ENCODE assay signal across 9 cellular contexts in the genomic region with DNA sequence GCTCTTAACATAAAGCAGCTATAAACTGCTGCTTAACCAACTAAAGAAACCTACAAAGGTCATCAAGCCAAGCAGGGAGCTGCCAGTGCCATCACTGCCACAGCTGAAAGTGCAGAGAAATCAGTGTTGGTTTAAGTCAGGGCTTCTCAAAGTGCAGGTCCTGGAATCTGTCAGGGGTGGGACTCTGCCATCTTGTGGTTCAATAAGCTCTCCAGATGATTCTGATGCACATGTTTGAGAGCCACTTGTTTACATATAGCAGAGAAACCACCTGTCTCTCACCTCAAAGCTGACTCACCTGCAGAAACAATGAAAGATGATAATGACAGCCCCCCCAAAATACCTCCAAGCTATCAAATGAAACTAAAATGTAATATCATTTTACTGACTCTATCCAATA. TPM values are rescaled to one million over a fixed set of nuclear protein-coding genes. Genes with fewer than 3 reads are reported as not detected.
DNase-seq lines count a peak whose midpoint lies in the region; ATAC-seq, FAIRE-seq and TF ChIP-seq lines count a peak whose summit lies in the region.
"Had no signal": no experiment of that assay in that cellular context is flagged by ENCODE, and none has a peak within 500 bp of the region (broad histone marks: within the 10 kb centered on the region; RNA-seq: fewer than 3 reads in every experiment).

No MANE protein-coding gene starts in this region.

- peak in 1 of 2 donors; percentile 15 for TF ChIP-seq CTCF in endothelial cell of umbilical vein (IDR thresholded peaks at IDR 0.05; ENCODE audit: extremely low read depth in 1 of 2, insufficient read depth in 1 of 2, low read depth in 1 of 2, low read length in 2 of 2)

- CTCF ChIA-PET in endothelial cell of umbilical vein (lab: Charles Lee): interaction anchor here (0.8 to 2.9 kb wide), 15 partner anchors 9 to 331 kb away, joined by 3 to 15 read pairs (median 4); a partner anchor contains a TSS

- dilution Hi-C loops in endothelial cell of umbilical vein (cut with MboI; ENCODE audit: extremely low pct_ligation_motif_present, low sequenced_read_pairs): no loop called here

- no peaks in the 10 kb centered on the region for H3K9me3 ChIP-seq in endothelial cell of umbilical vein (replicated peaks; ENCODE audit: control insufficient read depth, insufficient read depth, low read length)

- intact Hi-C loops in endothelial cell of umbilical vein (cut with micrococcal nuclease): no loop called here

- no peaks in the 10 kb centered on the region for H3K9me1 ChIP-seq in endothelial cell of umbilical vein (replicated peaks; ENCODE audit: control insufficient read depth, extremely low read depth, insufficient read depth, low read length)

- no peak overlapping the region for H3K4me2 ChIP-seq in endothelial cell of umbilical vein (ENCODE audit: insufficient read depth, low read length)

- no TSS peak for BruUV-seq in endothelial cell of umbilical vein (replicated peaks; lab: Mats Ljungman, UMichigan)

- no peak for TF ChIP-seq POLR2A in endothelial cell of umbilical vein (IDR thresholded peaks at IDR 0.05; ENCODE audit: low read depth, low read length)

- H3K27ac ChIP-seq in endothelial cell of umbilical vein (ENCODE audit: insufficient read depth, low read depth, low read length): no peak overlapping the region

- H3K36me3 ChIP-seq in endothelial cell of umbilical vein (ENCODE audit: control insufficient read depth in 2 of 2, extremely low read depth in 1 of 2, insufficient read depth in 2 of 2, low read length in 2 of 2): no peaks in the 10 kb centered on the region

- peak; percentile 12 for FAIRE-seq in endothelial cell of umbilical vein (lab: Jason Lieb, UNC)

- no peak overlapping the region for H3K4me3 ChIP-seq in endothelial cell of umbilical vein (replicated peaks in 1 of 3; ENCODE audit: insufficient read depth in 1 of 3, low read depth in 1 of 3, low read length in 3 of 3)

- H3K79me2 ChIP-seq in endothelial cell of umbilical vein (ENCODE audit: control insufficient read depth, insufficient read depth, low read length): no peaks in the 10 kb centered on the region

- DNase-seq in DMS114 treated with DMSO at 0.1 percent for 48 hours (lab: John Stamatoyannopoulos, UW; ENCODE audit: unreplicated experiment) (peak; percentile 7), NCI-H69 (lab: John Stamatoyannopoulos, UW) (peak; percentile 75), endothelial cell of umbilical vein (ENCODE audit: low read depth, low spot score) (peak; percentile 28), NCI-H1694 treated with DMSO at 0.1 percent for 48 hours (lab: John Stamatoyannopoulos, UW) (no peak), Kasumi-1 (lab: John Stamatoyannopoulos, UW) (no peak)
- DNase-seq: natural killer cell had no signal

- no peak overlapping the region for H2AFZ ChIP-seq in endothelial cell of umbilical vein (ENCODE audit: low read depth, low read length)

- H3K27me3 ChIP-seq in endothelial cell of umbilical vein (ENCODE audit: control insufficient read depth in 2 of 2, insufficient read depth in 2 of 2, low read length in 2 of 2): no peaks in the 10 kb centered on the region

- POLR2A ChIA-PET in endothelial cell of umbilical vein (lab: Charles Lee): no interaction called here

- no peaks in the 10 kb centered on the region for H4K20me1 ChIP-seq in endothelial cell of umbilical vein (replicated peaks; ENCODE audit: control insufficient read depth, extremely low read depth, insufficient read depth, low read length)

- H3K4me1 ChIP-seq in endothelial cell of umbilical vein (ENCODE audit: control insufficient read depth, extremely low read depth, insufficient read depth, low read length): no peaks in the 10 kb centered on the region

- no peak overlapping the region for H3K9ac ChIP-seq in endothelial cell of umbilical vein (replicated peaks; ENCODE audit: extremely low read depth, insufficient read depth, low read length)

- peak; percentile 43 for ATAC-seq in GM21723 (IDR thresholded peaks at IDR 0.05; ENCODE audit: unreplicated experiment)
- no peak for ATAC-seq in HG03039 (IDR thresholded peaks at IDR 0.05; ENCODE audit: unreplicated experiment)
- ATAC-seq in GM18502 (IDR thresholded peaks at IDR 0.05; ENCODE audit: poor library complexity, unreplicated experiment): no peak

TF ChIP-seq in endothelial cell of umbilical vein, 7 proteins besides CTCF, POLR2A, EP300 and RAD21:
- TF ChIP-seq POLR2AphosphoS5 (IDR thresholded peaks at IDR 0.05; ENCODE audit: insufficient read depth, low read depth, low read length) (no peak), JUN (IDR thresholded peaks at IDR 0.05; ENCODE audit: borderline replicate concordance, insufficient read depth, insufficient read length, low read depth) (no peak), FOS (IDR thresholded peaks at IDR 0.05; ENCODE audit: borderline replicate concordance, insufficient read depth, low read length) (no peak), EZH2 (IDR thresholded peaks at IDR 0.05; ENCODE audit: borderline replicate concordance, low read depth, low read length, severe bottlenecking) (no peak)
- TF ChIP-seq, protein P1, sequence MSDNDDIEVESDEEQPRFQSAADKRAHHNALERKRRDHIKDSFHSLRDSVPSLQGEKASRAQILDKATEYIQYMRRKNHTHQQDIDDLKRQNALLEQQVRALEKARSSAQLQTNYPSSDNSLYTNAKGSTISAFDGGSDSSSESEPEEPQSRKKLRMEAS (IDR thresholded peaks at IDR 0.05; ENCODE audit: insufficient read depth, insufficient read length): no peak
TF ChIP-seq in endothelial cell of umbilical vein: peak in this region for 0.

RNA-seq across cellular contexts. Expression of a gene that starts 49.3 kb away (rescaled TPM):
- total RNA-seq in endothelial cell of umbilical vein: 140 and 148 TPM in 2 replicates
- polyA plus RNA-seq in endothelial cell of umbilical vein: 43.3 and 43.7 TPM in 2 replicates
- 59.6 and 62.5 TPM in 2 replicates for polyA plus RNA-seq in endothelial cell of umbilical vein (2011; cell fraction: cytosol; rRNA removed)
- 42.9 and 49.5 TPM in 2 replicates for polyA plus RNA-seq in endothelial cell of umbilical vein (2011; cell fraction: nucleus; rRNA removed)
- polyA plus RNA-seq in endothelial cell of umbilical vein (2012): 91.5 and 140 TPM in 2 replicates
- polyA minus RNA-seq in endothelial cell of umbilical vein: 66.7 and 70.2 TPM in 2 replicates
- polyA minus RNA-seq in endothelial cell of umbilical vein (2011; cell fraction: cytosol; rRNA and poly(A)+ RNA removed): 12.6 TPM
- 46.3 and 55.6 TPM in 2 replicates for polyA minus RNA-seq in endothelial cell of umbilical vein (2011; cell fraction: nucleus; rRNA and poly(A)+ RNA removed)

Comparison
In these comparisons a context has a peak if more than half of its experiments do, and no peak if none do; other contexts are left out.
1. DNase-seq: peak in DMS114 treated with DMSO at 0.1 percent for 48 hours (single experiment), NCI-H69 (single experiment) and endothelial cell of umbilical vein (single experiment); none in NCI-H1694 treated with DMSO at 0.1 percent for 48 hours (single experiment) and Kasumi-1 (0 of 2).